ENCODE assay signal across 14 cellular contexts in the genomic region with DNA sequence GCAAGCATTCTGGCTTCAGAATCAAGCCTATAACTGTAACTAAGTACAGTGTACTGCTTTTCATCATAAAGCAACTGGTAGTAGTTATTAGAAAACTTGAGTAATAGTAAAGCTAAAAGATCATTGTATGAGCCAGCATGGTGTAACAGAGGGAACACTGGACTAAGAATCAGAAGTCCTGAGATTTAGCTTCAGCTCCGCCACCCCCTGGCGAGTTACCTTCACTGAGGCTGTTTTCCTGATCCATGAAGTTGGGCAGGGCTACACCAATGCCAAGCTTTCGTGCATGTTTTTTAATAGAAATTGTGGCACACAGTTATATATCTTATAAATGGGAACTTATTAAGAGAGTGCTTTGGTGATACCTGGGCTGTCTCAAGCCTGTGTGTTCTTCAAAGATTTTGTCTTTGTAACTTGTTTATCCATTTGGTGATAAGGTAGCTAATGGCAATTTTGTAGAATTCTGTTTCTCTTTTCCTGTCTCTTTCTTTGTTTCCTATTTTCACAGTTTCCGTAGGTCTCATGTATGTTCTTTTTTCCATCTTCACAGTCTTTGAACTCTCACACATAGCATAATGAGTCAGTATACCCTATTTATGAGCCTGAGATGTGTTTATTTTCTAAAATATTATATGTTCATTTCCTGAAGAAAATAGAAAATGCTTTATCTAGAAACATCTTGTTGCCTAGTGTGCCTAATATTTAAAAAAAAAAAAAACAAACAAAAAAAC.
DNase-seq lines count a peak whose midpoint lies in the region; ATAC-seq and TF ChIP-seq lines count a peak whose summit lies in the region.
"Had no signal": no experiment of that assay in that cellular context is flagged by ENCODE, and none has a peak within 500 bp of the region (broad histone marks: within the 10 kb centered on the region; RNA-seq: fewer than 3 reads in every experiment).

No MANE protein-coding gene starts in this region.

- intact Hi-C loops in HCT116 (cut with micrococcal nuclease): no loop called here
- intact Hi-C loops in activated T-helper 1 cell treated with anti-CD3 and anti-CD28 coated beads, Interleukin-12 subunit alpha, Interleukin-12 subunit beta, Interleukin-2, Interleukin-4 antibody, amounts not matched to agents 30 ng/mL and 10 ng/mL and 1 ng/mL, durations not matched to agents 14 hours and 24 hours and 36 hours (cut with micrococcal nuclease): loop anchor here (1.0 to 5.0 kb wide), 4 partner anchors 14 to 1337 kb away; a partner anchor contains a TSS

- peaks cover 12% of the 10 kb centered on the region for H3K9me3 ChIP-seq in BLaER1
- H3K9me3 ChIP-seq in HCT116 (ENCODE audit: control insufficient read depth in 1 of 2, insufficient read depth in 1 of 2, low read depth in 1 of 2, low read length in 2 of 2): no peaks in the 10 kb centered on the region
- H3K9me3 ChIP-seq in mesenchymal stem cell (ENCODE audit: control insufficient read depth, low read length): no peaks in the 10 kb centered on the region
- H3K9me3 ChIP-seq: body of pancreas, tibial artery had no signal

- H2BK120ac ChIP-seq in mesenchymal stem cell (ENCODE audit: low read depth, low read length): no peak overlapping the region

- H2BK5ac ChIP-seq in mesenchymal stem cell (ENCODE audit: low read depth, low read length, poor library complexity, severe bottlenecking): no peak overlapping the region

- peak overlapping the region; percentile 81 for H3K27ac Mint-ChIP-seq in activated T-helper 1 cell treated with anti-CD3 and anti-CD28 coated beads, Interleukin-12 subunit alpha, Interleukin-12 subunit beta, Interleukin-2, Interleukin-4 antibody, amounts not matched to agents 30 ng/mL and 10 ng/mL and 1 ng/mL, durations not matched to agents 14 hours and 24 hours and 36 hours
- H3K27ac Mint-ChIP-seq: activated CD4-positive, alpha-beta T cell treated with anti-CD3 and anti-CD28 coated beads for 36 hours had no signal

- H4K20me1 ChIP-seq in BLaER1 (no peaks in the 10 kb centered on the region; the same call in 1 of the 2 replicates), HCT116 (ENCODE audit: insufficient read depth) (no peaks in the 10 kb centered on the region)

- no peak for TF ChIP-seq RAD21 in HCT116 (IDR thresholded peaks at IDR 0.05; ENCODE audit: low read depth)

- no peak for TF ChIP-seq CTCF in HCT116 (IDR thresholded peaks at IDR 0.05 in 2 of 3, conservative IDR thresholded peaks at IDR 0.05 in 1 of 3; ENCODE audit: borderline replicate concordance in 1 of 3, insufficient read depth in 1 of 3, low read depth in 2 of 3, low read length in 2 of 3)

- no peak for TF ChIP-seq POLR2A in HCT116 (IDR thresholded peaks at IDR 0.05; ENCODE audit: borderline replicate concordance, extremely low read depth, insufficient read depth, insufficient read length)

- H3K4me3 Mint-ChIP-seq in activated T-helper 1 cell treated with anti-CD3 and anti-CD28 coated beads, Interleukin-12 subunit alpha, Interleukin-12 subunit beta, Interleukin-2, Interleukin-4 antibody, amounts not matched to agents 30 ng/mL and 10 ng/mL and 1 ng/mL, durations not matched to agents 14 hours and 24 hours and 36 hours: no peak overlapping the region
- H3K4me3 Mint-ChIP-seq: activated CD4-positive, alpha-beta T cell treated with anti-CD3 and anti-CD28 coated beads for 36 hours; stimulated activated naive CD8-positive, alpha-beta T cell treated with anti-CD3 and anti-CD28 coated beads, Interleukin-15, amount 100 ng/mL, for 72 hours had no signal

- peak overlapping the region; percentile 14 for H2AK5ac ChIP-seq in mesenchymal stem cell (ENCODE audit: low read length, severe bottlenecking)

- no peak overlapping the region for H2AFZ ChIP-seq in HCT116 (ENCODE audit: low read depth, low read length, poor library complexity, severe bottlenecking)
- H2AFZ ChIP-seq in mesenchymal stem cell (ENCODE audit: low read depth, low read length): no peak overlapping the region

- H3K18ac ChIP-seq in mesenchymal stem cell (ENCODE audit: low read depth in 1 of 2, low read length in 2 of 2): no peak overlapping the region

- H3K9me2 ChIP-seq in HCT116 (ENCODE audit: insufficient read depth): no peaks in the 10 kb centered on the region

- peaks cover 2% of the 10 kb centered on the region for H3K79me1 ChIP-seq in mesenchymal stem cell (replicated peaks; ENCODE audit: low read length, poor library complexity, severe bottlenecking)

- H2BK12ac ChIP-seq in mesenchymal stem cell (ENCODE audit: low read length in 2 of 2): no peak overlapping the region

- H3K36me3 Mint-ChIP-seq in activated T-helper 1 cell treated with anti-CD3 and anti-CD28 coated beads, Interleukin-12 subunit alpha, Interleukin-12 subunit beta, Interleukin-2, Interleukin-4 antibody, amounts not matched to agents 30 ng/mL and 10 ng/mL and 1 ng/mL, durations not matched to agents 14 hours and 24 hours and 36 hours (ENCODE audit: low read depth): peaks cover 11% of the 10 kb centered on the region

- no peak overlapping the region for H3K14ac ChIP-seq in mesenchymal stem cell (ENCODE audit: low read length in 2 of 2)

- POLR2A ChIA-PET in HCT116 (lab: Charles Lee): no interaction called here

- 99% methylated on average over 3 of the region's 4 CpGs for WGBS in mesenchymal stem cell

- H3K4me2 ChIP-seq in BLaER1 (peak overlapping the region; percentile 73), HCT116 (ENCODE audit: low read length) (peak overlapping the region; percentile 45), mesenchymal stem cell (ENCODE audit: low read length, poor library complexity, severe bottlenecking) (no peak overlapping the region)

- H4K8ac ChIP-seq in mesenchymal stem cell (ENCODE audit: low read length): no peak overlapping the region

- H3K4me3 ChIP-seq in BLaER1: no peak overlapping the region; the same call in 1 of the 2 replicates
- no peak overlapping the region for H3K4me3 ChIP-seq in HCT116 (replicated peaks in 1 of 2; ENCODE audit: low read depth in 1 of 2, low read length in 2 of 2)
- H3K4me3 ChIP-seq in mesenchymal stem cell (ENCODE audit: insufficient read depth in 1 of 2, low read depth in 1 of 2, low read length in 2 of 2): no peak overlapping the region
- H3K4me3 ChIP-seq: body of pancreas, tibial artery had no signal

- DNase-seq in HCT116 (ENCODE audit: low read depth, low spot score) (no peak), mesenchymal stem cell (no peak), NCI-H446 (lab: John Stamatoyannopoulos, UW) (no peak), NCI-H526 treated with DMSO at 0.1 percent for 48 hours (lab: John Stamatoyannopoulos, UW) (no peak), iPS-NIHi7 (ENCODE audit: extremely low spot score) (no peak)
- no peak for DNase-seq in activated T-helper 1 cell treated with anti-CD3 and anti-CD28 coated beads, Interleukin-12 subunit alpha, Interleukin-12 subunit beta, Interleukin-2, Interleukin-4 antibody, amounts not matched to agents 30 ng/mL and 10 ng/mL and 1 ng/mL, durations not matched to agents 14 hours and 24 hours and 36 hours (ENCODE audit: low spot score)
- DNase-seq: activated CD8-positive, alpha-beta memory T cell treated with anti-CD3 and anti-CD28 coated beads, Interleukin-2, amount 50 U/mL, for 4 hours; stimulated activated CD4-positive, alpha-beta T cell treated with anti-CD3 and anti-CD28 coated beads, Interleukin-2, amount 100 ng/mL, for 48 hours; tibial artery had no signal

- H3K4me1 ChIP-seq in BLaER1 (peaks cover 51% of the 10 kb centered on the region), HCT116 (ENCODE audit: control insufficient read depth in 1 of 2, insufficient read depth in 2 of 2, low read length in 2 of 2) (peaks cover 21% of the 10 kb centered on the region in 2 experiments), mesenchymal stem cell (ENCODE audit: control insufficient read depth, insufficient read depth, low read depth, low read length) (no peaks in the 10 kb centered on the region)

- no peak overlapping the region for H2BK15ac ChIP-seq in mesenchymal stem cell (ENCODE audit: low read depth, poor library complexity, severe bottlenecking)

- no peak overlapping the region for H3K23ac ChIP-seq in mesenchymal stem cell (ENCODE audit: low read length in 2 of 2)

- H3K27me3 ChIP-seq in BLaER1 (no peaks in the 10 kb centered on the region), HCT116 (ENCODE audit: insufficient read depth, low read length) (no peaks in the 10 kb centered on the region), mesenchymal stem cell (ENCODE audit: control insufficient read depth in 1 of 2, insufficient read depth in 1 of 2, low read length in 2 of 2) (no peaks in the 10 kb centered on the region)
- H3K27me3 ChIP-seq: body of pancreas, tibial artery had no signal

- H3K27me3 Mint-ChIP-seq in activated T-helper 1 cell treated with anti-CD3 and anti-CD28 coated beads, Interleukin-12 subunit alpha, Interleukin-12 subunit beta, Interleukin-2, Interleukin-4 antibody, amounts not matched to agents 30 ng/mL and 10 ng/mL and 1 ng/mL, durations not matched to agents 14 hours and 24 hours and 36 hours (ENCODE audit: insufficient read depth): no peaks in the 10 kb centered on the region
- H3K27me3 Mint-ChIP-seq: activated CD4-positive, alpha-beta T cell treated with anti-CD3 and anti-CD28 coated beads for 36 hours; stimulated activated naive CD8-positive, alpha-beta T cell treated with anti-CD3 and anti-CD28 coated beads, Interleukin-15, amount 100 ng/mL, for 72 hours had no signal

- CTCF ChIA-PET in HCT116 (lab: Charles Lee): interaction anchor here (1.2 to 1.8 kb wide), 4 partner anchors 13 to 324 kb away, joined by 4 to 12 read pairs (median 4); no protein-coding TSS in a partner anchor

- peaks cover 3% of the 10 kb centered on the region for H3K9me3 Mint-ChIP-seq in activated T-helper 1 cell treated with anti-CD3 and anti-CD28 coated beads, Interleukin-12 subunit alpha, Interleukin-12 subunit beta, Interleukin-2, Interleukin-4 antibody, amounts not matched to agents 30 ng/mL and 10 ng/mL and 1 ng/mL, durations not matched to agents 14 hours and 24 hours and 36 hours

- no peak overlapping the region for H4K91ac ChIP-seq in mesenchymal stem cell (ENCODE audit: low read length)

- no peak overlapping the region for H3K4ac ChIP-seq in mesenchymal stem cell (ENCODE audit: low read depth in 1 of 2, low read length in 2 of 2)

- peaks cover 18% of the 10 kb centered on the region; the same call in 1 of the 2 replicates for H3K36me3 ChIP-seq in BLaER1
- H3K36me3 ChIP-seq in HCT116 (ENCODE audit: control insufficient read depth in 1 of 2, insufficient read depth in 2 of 2, low read length in 2 of 2): no peaks in the 10 kb centered on the region
- H3K36me3 ChIP-seq in mesenchymal stem cell (ENCODE audit: control insufficient read depth in 1 of 2, insufficient read depth in 2 of 2, low read depth in 1 of 2, low read length in 2 of 2): no peaks in the 10 kb centered on the region
- H3K36me3 ChIP-seq: tibial artery had no signal

- ATAC-seq in HCT116 (0 out of 2 replicates have a peak, but pooled peaks have one; percentile 27), GM21423 (IDR thresholded peaks at IDR 0.05; ENCODE audit: unreplicated experiment) (no peak)
- ATAC-seq: body of pancreas had no signal

- no TSS peak for BruUV-seq in HCT116 (replicated peaks; lab: Mats Ljungman, UMichigan)

- H3K79me2 ChIP-seq in HCT116 (ENCODE audit: insufficient read depth, low read length): no peaks in the 10 kb centered on the region

- peaks cover 35% of the 10 kb centered on the region for H3K4me1 Mint-ChIP-seq in activated T-helper 1 cell treated with anti-CD3 and anti-CD28 coated beads, Interleukin-12 subunit alpha, Interleukin-12 subunit beta, Interleukin-2, Interleukin-4 antibody, amounts not matched to agents 30 ng/mL and 10 ng/mL and 1 ng/mL, durations not matched to agents 14 hours and 24 hours and 36 hours (ENCODE audit: low read depth)

- peak overlapping the region; percentile 15; the same call in 1 of the 2 replicates for H3K27ac ChIP-seq in BLaER1
- H3K27ac ChIP-seq in HCT116 (ENCODE audit: low read depth, low read length): no peak overlapping the region
- no peak overlapping the region for H3K27ac ChIP-seq in mesenchymal stem cell (ENCODE audit: low read length, poor library complexity, severe bottlenecking)
- H3K27ac ChIP-seq: body of pancreas had no signal

- RAD21 ChIA-PET in HCT116 (lab: Charles Lee; ENCODE audit: low non-redundant PET in 1 of 2, low total read pairs in 2 of 2, uncharacterized antibody in 2 of 2, unreplicated experiment in 2 of 2): no interaction called here

- H3K9ac ChIP-seq in BLaER1 (no peak overlapping the region), HCT116 (ENCODE audit: low read length) (no peak overlapping the region), mesenchymal stem cell (ENCODE audit: low read length) (peak overlapping the region; percentile 89)
